Comparison of ENCODE assay signal across 13 cellular contexts in the genomic region with DNA sequence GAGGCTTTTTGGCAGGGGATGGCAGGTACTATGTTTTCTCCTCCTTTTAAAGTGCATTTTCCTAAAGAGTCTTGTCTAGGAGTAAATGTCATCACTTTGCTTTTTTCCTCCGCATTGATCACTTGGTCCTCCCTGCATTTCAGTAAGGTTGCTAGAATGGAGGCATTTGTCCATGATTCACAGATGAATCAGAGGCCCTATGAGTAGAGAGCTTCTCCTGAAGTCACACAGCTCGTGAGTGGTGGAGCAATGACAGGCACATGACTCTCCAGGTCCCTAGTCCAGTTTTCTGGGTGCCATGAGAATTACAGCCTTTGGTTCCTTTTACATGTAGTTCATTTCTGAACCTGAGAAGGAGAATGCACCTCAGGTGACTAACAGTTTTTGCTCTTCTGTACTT. TPM values are rescaled to one million over a fixed set of nuclear protein-coding genes. Genes with fewer than 3 reads are reported as not detected.
DNase-seq lines count a peak whose midpoint lies in the region; ATAC-seq and TF ChIP-seq lines count a peak whose summit lies in the region.
"Had no signal": no experiment of that assay in that cellular context is flagged by ENCODE, and none has a peak within 500 bp of the region (broad histone marks: within the 10 kb centered on the region; RNA-seq: fewer than 3 reads in every experiment).

No MANE protein-coding gene starts in this region.

- H3K27me3 ChIP-seq in psoas muscle (ENCODE audit: insufficient read depth in 3 of 3, low read length in 2 of 3): no peaks in the 10 kb centered on the region
- H3K27me3 ChIP-seq: upper lobe of left lung had no signal

- intact Hi-C loops in psoas muscle (cut with DNase I): no loop called here

- DNase-seq in AG08396 (ENCODE audit: low spot score) (peak; percentile 73), GM03348 (ENCODE audit: low spot score) (peak; percentile 53), RPMI7951 (ENCODE audit: low read depth) (peak; percentile 47), fibroblast of mammary gland (ENCODE audit: low read depth) (peak; percentile 83), SKM-1 treated with dmso at 0.1 percent for 144 hours (lab: John Stamatoyannopoulos, UW; ENCODE audit: unreplicated experiment) (no peak), occipital lobe (lab: John Stamatoyannopoulos, UW) (no peak), psoas muscle (no peak)
- DNase-seq: DND-41; glutamatergic neuron; left cardiac atrium; stimulated activated CD4-positive, alpha-beta T cell treated with anti-CD3 and anti-CD28 coated beads, Interleukin-2, amount 100 ng/mL, for 24 hours; upper lobe of left lung had no signal

- H3K36me3 ChIP-seq in psoas muscle (ENCODE audit: insufficient read depth in 1 of 2, low read depth in 1 of 2): no peaks in the 10 kb centered on the region
- H3K36me3 ChIP-seq: upper lobe of left lung had no signal

- no peaks in the 10 kb centered on the region for H3K9me3 ChIP-seq in psoas muscle
- H3K9me3 ChIP-seq: upper lobe of left lung had no signal

- H3K4me1 ChIP-seq in psoas muscle: no peaks in the 10 kb centered on the region
- H3K4me1 ChIP-seq: upper lobe of left lung had no signal

- ATAC-seq in GM21423 (IDR thresholded peaks at IDR 0.05; ENCODE audit: unreplicated experiment): no peak
- ATAC-seq in psoas muscle: no peak
- ATAC-seq: left cardiac atrium had no signal

- TF ChIP-seq CTCF in fibroblast of mammary gland (conservative IDR thresholded peaks at IDR 0.05; ENCODE audit: control insufficient read depth, insufficient read depth, low read depth, low read length) (no peak), psoas muscle (IDR thresholded peaks at IDR 0.05) (no peak)

- H3K27ac ChIP-seq in psoas muscle: no peak overlapping the region
- H3K27ac ChIP-seq: upper lobe of left lung had no signal

- H3K4me3 ChIP-seq in fibroblast of mammary gland (ENCODE audit: control insufficient read depth, low read depth, low read length) (no peak overlapping the region), psoas muscle (no peak overlapping the region)
- H3K4me3 ChIP-seq: upper lobe of left lung had no signal

- 62 to 87% (median 85%) methylated on average over 2 of the region's 2 CpGs for WGBS in psoas muscle, 3 donors

RNA-seq across cellular contexts. Expression of a gene that starts 50.5 kb away (rescaled TPM):
- 1,042 and 1,246 TPM in 2 replicates for total RNA-seq in RPMI7951 (2014; rRNA removed; shearing (Covaris generic))
- total RNA-seq in occipital lobe (46.6 TPM), psoas muscle (100 to 1,000 TPM in 3 of 4 donors, 10 to 100 TPM in 1; 86.6 to 204 (median 182) TPM)
- polyA plus RNA-seq in psoas muscle: 100 to 1,000 TPM in 2 of 3 donors, 10 to 100 TPM in 1; 88.0 to 290 (median 125) TPM

Comparison
In these comparisons a context has a peak if more than half of its experiments do, and no peak if none do; other contexts are left out.
1. DNase-seq: peak in AG08396 (single experiment), GM03348 (single experiment), RPMI7951 (single experiment) and fibroblast of mammary gland (single experiment); none in SKM-1 treated with dmso at 0.1 percent for 144 hours (single experiment), occipital lobe (single experiment) and psoas muscle (0 of 2).